9 cellular contexts compared by ENCODE assay signal in genomic region chr16:81493755-81494433, GRCh38. TPM values are rescaled to one million over a fixed set of nuclear protein-coding genes. Genes with fewer than 3 reads are reported as not detected.
A peak's percentile ranks its signal among the peaks of the same experiment; 100 is the strongest.
DNase-seq lines count a peak whose midpoint lies in the region; ATAC-seq and TF ChIP-seq lines count a peak whose summit lies in the region.
"Had no signal": no experiment of that assay in that cellular context is flagged by ENCODE, and none has a peak within 500 bp of the region (broad histone marks: within the 10 kb centered on the region; RNA-seq: fewer than 3 reads in every experiment).

No MANE protein-coding gene starts in this region.

- intact Hi-C loops in left ventricle myocardium inferior (cut with micrococcal nuclease), result no loop called here

- CTCF ChIA-PET in activated CD8-positive, alpha-beta memory T cell treated with anti-CD3 and anti-CD28 coated beads, Interleukin-2, amount 10 ng/mL, durations not matched to agents 7 days and 5 days (lab: Charles Lee), result no interaction called here

- no peak for ATAC-seq in activated CD8-positive, alpha-beta memory T cell treated with anti-CD3 and anti-CD28 coated beads, Interleukin-2, amount 10 ng/mL, durations not matched to agents 7 days and 5 days
- peak; percentile 93 for ATAC-seq in activated T-cell treated with anti-CD3 and anti-CD28 coated beads, Interleukin-2, amount 50 U/mL, for 72 hours (replicated peaks in 1 of 2)
- no peak for ATAC-seq in GM21825 (IDR thresholded peaks at IDR 0.05; ENCODE audit: unreplicated experiment)

- peaks cover 91% of the 10 kb centered on the region for H3K79me2 ChIP-seq in smooth muscle cell (ENCODE audit: low read depth)

- H3K4me2 ChIP-seq in smooth muscle cell, result peak overlapping the region; percentile 51

- H3K27me3 ChIP-seq in left ventricle myocardium inferior (ENCODE audit: low read depth) (no peaks in the 10 kb centered on the region), smooth muscle cell (ENCODE audit: low read depth) (no peaks in the 10 kb centered on the region)

- no peaks in the 10 kb centered on the region for H3K36me3 ChIP-seq in left ventricle myocardium inferior
- no peaks in the 10 kb centered on the region for H3K36me3 ChIP-seq in smooth muscle cell (ENCODE audit: low read depth)

- H3K4me3 ChIP-seq in left ventricle myocardium inferior (no peak overlapping the region), smooth muscle cell (no peak overlapping the region)

- H2AFZ ChIP-seq in smooth muscle cell (ENCODE audit: low read depth), result no peak overlapping the region

- H3K27me3 Mint-ChIP-seq in activated CD8-positive, alpha-beta memory T cell treated with anti-CD3 and anti-CD28 coated beads, Interleukin-2, amount 10 ng/mL, durations not matched to agents 7 days and 5 days, result no peaks in the 10 kb centered on the region
- no peaks in the 10 kb centered on the region for H3K27me3 Mint-ChIP-seq in activated T-cell treated with anti-CD3 and anti-CD28 coated beads, Interleukin-2, amount 50 U/mL, for 72 hours (ENCODE audit: low read depth)
- H3K27me3 Mint-ChIP-seq: stimulated activated naive CD8-positive, alpha-beta T cell treated with anti-CD3 and anti-CD28 coated beads, Interleukin-15, Interleukin-2, amounts not matched to agents 100 ng/mL and 50 ng/mL, for 24 hours had no signal

- DNase-seq in activated CD8-positive, alpha-beta memory T cell treated with anti-CD3 and anti-CD28 coated beads, Interleukin-2, amount 50 U/mL, for 4 hours, result peak; percentile 52
- no peak for DNase-seq in activated CD8-positive, alpha-beta memory T cell treated with anti-CD3 and anti-CD28 coated beads, Interleukin-2, amount 10 ng/mL, durations not matched to agents 7 days and 5 days
- DNase-seq in activated T-cell treated with anti-CD3 and anti-CD28 coated beads, Interleukin-2, amount 50 U/mL, for 72 hours, result peak; percentile 52 to 66
- DNase-seq in left ventricle myocardium inferior (no peak), smooth muscle cell (lab: John Stamatoyannopoulos, UW; ENCODE audit: unreplicated experiment) (no peak), GM20000 (ENCODE audit: low spot score) (no peak), dedifferentiated amniotic fluid mesenchymal stem cell (ENCODE audit: extremely low spot score) (no peak)

- peaks cover 100% of the 10 kb centered on the region for H4K20me1 ChIP-seq in smooth muscle cell (ENCODE audit: low read depth)

- no peak for TF ChIP-seq CTCF in left ventricle myocardium inferior (IDR thresholded peaks at IDR 0.05; ENCODE audit: borderline replicate concordance)
- no peak for TF ChIP-seq CTCF in smooth muscle cell (IDR thresholded peaks at IDR 0.05; ENCODE audit: borderline replicate concordance, insufficient read depth, poor library complexity, severe bottlenecking)
- no peak for TF ChIP-seq CTCF in GM20000 (IDR thresholded peaks at IDR 0.05; ENCODE audit: extremely low read depth, missing control alignments)

- peaks cover 3% of the 10 kb centered on the region for H3F3A ChIP-seq in smooth muscle cell (ENCODE audit: low read depth)

- H3K4me3 Mint-ChIP-seq in activated CD8-positive, alpha-beta memory T cell treated with anti-CD3 and anti-CD28 coated beads, Interleukin-2, amount 10 ng/mL, durations not matched to agents 7 days and 5 days, result no peak overlapping the region
- no peak overlapping the region for H3K4me3 Mint-ChIP-seq in activated T-cell treated with anti-CD3 and anti-CD28 coated beads, Interleukin-2, amount 50 U/mL, for 72 hours
- H3K4me3 Mint-ChIP-seq: stimulated activated naive CD8-positive, alpha-beta T cell treated with anti-CD3 and anti-CD28 coated beads, Interleukin-15, Interleukin-2, amounts not matched to agents 100 ng/mL and 50 ng/mL, for 24 hours had no signal

- H3K9me3 Mint-ChIP-seq in activated CD8-positive, alpha-beta memory T cell treated with anti-CD3 and anti-CD28 coated beads, Interleukin-2, amount 10 ng/mL, durations not matched to agents 7 days and 5 days (ENCODE audit: low read depth), result no peaks in the 10 kb centered on the region
- H3K9me3 Mint-ChIP-seq in activated T-cell treated with anti-CD3 and anti-CD28 coated beads, Interleukin-2, amount 50 U/mL, for 72 hours, result no peaks in the 10 kb centered on the region
- H3K9me3 Mint-ChIP-seq: stimulated activated naive CD8-positive, alpha-beta T cell treated with anti-CD3 and anti-CD28 coated beads, Interleukin-15, Interleukin-2, amounts not matched to agents 100 ng/mL and 50 ng/mL, for 24 hours had no signal

- H3K27ac Mint-ChIP-seq in activated CD8-positive, alpha-beta memory T cell treated with anti-CD3 and anti-CD28 coated beads, Interleukin-2, amount 10 ng/mL, durations not matched to agents 7 days and 5 days, result no peak overlapping the region
- peak overlapping the region; percentile 25 for H3K27ac Mint-ChIP-seq in activated T-cell treated with anti-CD3 and anti-CD28 coated beads, Interleukin-2, amount 50 U/mL, for 72 hours
- H3K27ac Mint-ChIP-seq: stimulated activated naive CD8-positive, alpha-beta T cell treated with anti-CD3 and anti-CD28 coated beads, Interleukin-15, Interleukin-2, amounts not matched to agents 100 ng/mL and 50 ng/mL, for 24 hours had no signal

- 59% methylated on average over 23 of the region's 23 CpGs for WGBS in smooth muscle cell (ENCODE audit: low lambda C conversion rate)

- peaks cover 22% of the 10 kb centered on the region for H3K4me1 Mint-ChIP-seq in activated CD8-positive, alpha-beta memory T cell treated with anti-CD3 and anti-CD28 coated beads, Interleukin-2, amount 10 ng/mL, durations not matched to agents 7 days and 5 days
- peaks cover 28% of the 10 kb centered on the region for H3K4me1 Mint-ChIP-seq in activated T-cell treated with anti-CD3 and anti-CD28 coated beads, Interleukin-2, amount 50 U/mL, for 72 hours (ENCODE audit: low read depth)

- peak overlapping the region; percentile 60 for H3K27ac ChIP-seq in left ventricle myocardium inferior (replicated peaks)
- peak overlapping the region; percentile 83 for H3K27ac ChIP-seq in smooth muscle cell (ENCODE audit: low read depth)

- H3K9me3 ChIP-seq in left ventricle myocardium inferior (replicated peaks) (no peaks in the 10 kb centered on the region), smooth muscle cell (replicated peaks; ENCODE audit: low read depth) (no peaks in the 10 kb centered on the region)

- no peaks in the 10 kb centered on the region for H3K36me3 Mint-ChIP-seq in activated CD8-positive, alpha-beta memory T cell treated with anti-CD3 and anti-CD28 coated beads, Interleukin-2, amount 10 ng/mL, durations not matched to agents 7 days and 5 days
- no peaks in the 10 kb centered on the region for H3K36me3 Mint-ChIP-seq in activated T-cell treated with anti-CD3 and anti-CD28 coated beads, Interleukin-2, amount 50 U/mL, for 72 hours (ENCODE audit: insufficient read depth in 2 of 2)

- H3K4me1 ChIP-seq in left ventricle myocardium inferior (peaks cover 85% of the 10 kb centered on the region), smooth muscle cell (ENCODE audit: low read depth) (no peaks in the 10 kb centered on the region)

- peak overlapping the region; percentile 41 for H3K9ac ChIP-seq in smooth muscle cell (ENCODE audit: low read depth)

RNA-seq across cellular contexts. Expression of gene CMIP, which starts 49.3 kb away (rescaled TPM):
- 10 to 100 TPM; 77.4 to 98.8 TPM for total RNA-seq in activated CD8-positive, alpha-beta memory T cell treated with anti-CD3 and anti-CD28 coated beads, Interleukin-2, amount 10 ng/mL, durations not matched to agents 7 days and 5 days
- total RNA-seq in activated T-cell treated with anti-CD3 and anti-CD28 coated beads, Interleukin-2, amount 50 U/mL, for 72 hours, result 10 to 100 TPM; 53.1 to 59.0 TPM
- 11.2 TPM for total RNA-seq in left ventricle myocardium inferior
- 22.5 and 44.5 TPM in 2 replicates for total RNA-seq in smooth muscle cell
- 2.5 and 9.4 TPM in 2 replicates for polyA plus RNA-seq in smooth muscle cell

Comparison
In these comparisons a context has a peak if more than half of its experiments do, and no peak if none do; other contexts are left out.
1. DNase-seq: peak in activated CD8-positive, alpha-beta memory T cell treated with anti-CD3 and anti-CD28 coated beads, Interleukin-2, amount 50 U/mL, for 4 hours (single experiment) and activated T-cell treated with anti-CD3 and anti-CD28 coated beads, Interleukin-2, amount 50 U/mL, for 72 hours (2 of 2); none in activated CD8-positive, alpha-beta memory T cell treated with anti-CD3 and anti-CD28 coated beads, Interleukin-2, amount 10 ng/mL, durations not matched to agents 7 days and 5 days (single experiment), left ventricle myocardium inferior (single experiment), smooth muscle cell (single experiment), GM20000 (single experiment) and dedifferentiated amniotic fluid mesenchymal stem cell (single experiment).
2. ATAC-seq: peak in activated T-cell treated with anti-CD3 and anti-CD28 coated beads, Interleukin-2, amount 50 U/mL, for 72 hours (2 of 2); none in activated CD8-positive, alpha-beta memory T cell treated with anti-CD3 and anti-CD28 coated beads, Interleukin-2, amount 10 ng/mL, durations not matched to agents 7 days and 5 days (single experiment) and GM21825 (single experiment).